In genomic region chr10:89203237-89203636, GRCh38 we compare ENCODE assay signal across 33 cellular contexts. TPM values are rescaled to one million over a fixed set of nuclear protein-coding genes. Genes with fewer than 3 reads are reported as not detected.
"Had no signal": no experiment of that assay in that cellular context is flagged by ENCODE, and none has a peak within 500 bp of the region (broad histone marks: within the 10 kb centered on the region; RNA-seq: fewer than 3 reads in every experiment).

No MANE protein-coding gene starts in this region.

- ATAC-seq: activated CD4-positive, alpha-beta T cell treated with anti-CD3 and anti-CD28 coated beads for 36 hours; gastrocnemius medialis; left colon; naive thymus-derived CD4-positive, alpha-beta T cell; pancreas; sciatic nerve; stimulated activated naive CD8-positive, alpha-beta T cell treated with anti-CD3 and anti-CD28 coated beads, Interleukin-15, Interleukin-2, amounts not matched to agents 100 U/mL and 50 U/mL, for 24 hours had no signal

- H3K4me1 ChIP-seq: prostate gland had no signal

- DNase-seq: activated B cell treated with CpG ODN at 0.5 μM for 24 hours; activated CD4-positive, alpha-beta T cell treated with anti-CD3 and anti-CD28 coated beads for 36 hours; activated CD4-positive, alpha-beta T cell treated with anti-CD3 and anti-CD28 coated beads, Interleukin-2, amount 50 U/mL, for 4 hours; activated effector memory CD4-positive, alpha-beta T cell treated with Interleukin-2 at 50 U/mL for 16 hours; activated naive CD4-positive, alpha-beta T cell treated with Interleukin-2 at 50 U/mL for 16 hours; brain microvascular endothelial cell; dorsolateral prefrontal cortex; effector memory CD4-positive, alpha-beta T cell; gastrocnemius medialis; head of caudate nucleus; hypothalamus; immature natural killer cell; kidney; left colon; mammary epithelial cell; naive thymus-derived CD4-positive, alpha-beta T cell; nucleus accumbens; pancreas; retina; stimulated activated CD4-positive, alpha-beta T cell treated with anti-CD3 and anti-CD28 coated beads, Interleukin-12 subunit alpha, Interleukin-12 subunit beta, amount 100 ng/mL, for 4 hours; stimulated activated CD4-positive, alpha-beta T cell treated with anti-CD3 and anti-CD28 coated beads, Interleukin-4, amount 100 ng/mL, for 1 hour; stimulated activated naive CD8-positive, alpha-beta T cell treated with anti-CD3 and anti-CD28 coated beads, Interleukin-15, Interleukin-2, amounts not matched to agents 100 U/mL and 50 U/mL, for 24 hours; testis; transverse colon had no signal

- H3K4me3 ChIP-seq: ascending aorta, coronary artery, dorsolateral prefrontal cortex, gastrocnemius medialis, pancreas, prostate gland, skin epidermis, testis, transverse colon had no signal

- H3K27me3 ChIP-seq: dorsolateral prefrontal cortex, testis had no signal

- H3K9me3 ChIP-seq: ascending aorta, gastrocnemius medialis, pancreas, prostate gland, testis, transverse colon had no signal

- H3K4me3 Mint-ChIP-seq: activated B cell treated with CpG ODN at 0.5 μM for 24 hours; activated CD4-positive, alpha-beta T cell treated with anti-CD3 and anti-CD28 coated beads for 36 hours; activated naive CD8-positive, alpha-beta T cell; immature natural killer cell; mesothelial cell of epicardium; naive thymus-derived CD4-positive, alpha-beta T cell; neural crest cell had no signal

- H3K27ac ChIP-seq: ascending aorta, brain microvascular endothelial cell, coronary artery, dorsolateral prefrontal cortex, gastrocnemius medialis, pancreas, prostate gland, testis had no signal

- H3K36me3 Mint-ChIP-seq: activated naive CD8-positive, alpha-beta T cell; immature natural killer cell; mesothelial cell of epicardium; naive thymus-derived CD4-positive, alpha-beta T cell had no signal

- H3K27ac Mint-ChIP-seq: activated B cell treated with CpG ODN at 0.5 μM for 24 hours; activated CD4-positive, alpha-beta T cell treated with anti-CD3 and anti-CD28 coated beads for 36 hours; activated naive CD8-positive, alpha-beta T cell; immature natural killer cell; mesothelial cell of epicardium; naive thymus-derived CD4-positive, alpha-beta T cell had no signal

- H3K36me3 ChIP-seq: ascending aorta, brain microvascular endothelial cell, gastrocnemius medialis, pancreas, prostate gland, transverse colon had no signal

- H3K9me3 Mint-ChIP-seq: activated B cell treated with CpG ODN at 0.5 μM for 24 hours; immature natural killer cell; mesothelial cell of epicardium; naive thymus-derived CD4-positive, alpha-beta T cell; neural crest cell had no signal

RNA-seq across cellular contexts. Expression of gene CH25H, which starts 3.9 kb away (rescaled TPM):
- total RNA-seq: activated B cell treated with CpG ODN at 0.5 μM for 24 hours; activated CD4-positive, alpha-beta T cell treated with anti-CD3 and anti-CD28 coated beads for 36 hours; mesothelial cell of epicardium; neural crest cell; T-helper 2 cell treated with Interferon-gamma antibody and Interleukin-4, amounts not matched to agents 100 ng/mL and 5 ng/mL, for 36 hours had no signal
- polyA plus RNA-seq: mammary epithelial cell had no signal
